In the genomic region with DNA sequence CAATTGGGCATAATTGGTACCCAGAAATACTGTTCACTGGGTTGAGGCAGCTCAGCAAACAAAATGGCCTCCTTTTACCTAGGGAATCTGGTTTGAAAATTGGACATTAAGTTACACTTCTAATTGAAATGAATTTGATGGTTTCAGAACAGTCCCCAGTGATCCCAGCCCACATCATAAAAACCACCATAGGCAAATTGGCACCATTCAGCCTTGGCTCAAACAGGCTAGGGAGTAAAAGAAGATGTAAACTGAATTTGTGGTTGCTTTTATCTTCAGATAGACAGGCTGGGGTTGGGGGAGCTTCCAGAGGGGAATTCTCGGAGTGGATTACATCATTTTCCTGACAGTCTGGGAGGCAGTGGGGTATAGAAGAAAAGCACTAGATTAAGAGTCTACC, we compare ENCODE assay signal across 17 cellular contexts.
A peak's percentile ranks its signal among the peaks of the same experiment; 100 is the strongest.
DNase-seq lines count a peak whose midpoint lies in the region; ATAC-seq, FAIRE-seq and TF ChIP-seq lines count a peak whose summit lies in the region.
"Had no signal": no experiment of that assay in that cellular context is flagged by ENCODE, and none has a peak within 500 bp of the region (broad histone marks: within the 10 kb centered on the region; RNA-seq: fewer than 3 reads in every experiment).

No MANE protein-coding gene starts in this region.

- no peaks in the 10 kb centered on the region for H3K36me3 ChIP-seq in hepatocyte (replicated peaks; ENCODE audit: insufficient read depth, low read depth)
- H3K36me3 ChIP-seq: BE2C had no signal

- 63% methylated on average over 1 of the region's 1 CpG for WGBS in hepatocyte (ENCODE audit: low lambda C conversion rate, missing lambda C conversion rate)

- H3K9me3 ChIP-seq in hepatocyte (ENCODE audit: low read depth) = no peaks in the 10 kb centered on the region
- H3K9me3 ChIP-seq: A549, BE2C, Caco-2 had no signal

- no peak for ATAC-seq in HG02870 (IDR thresholded peaks at IDR 0.05; ENCODE audit: unreplicated experiment)
- ATAC-seq: A549 had no signal

- no peaks in the 10 kb centered on the region for H3K27me3 ChIP-seq in hepatocyte
- H3K27me3 ChIP-seq: BE2C had no signal

- no peaks in the 10 kb centered on the region for H4K20me1 ChIP-seq in hepatocyte (ENCODE audit: insufficient read depth, poor library complexity, severe bottlenecking)

- H3K4me2 ChIP-seq in hepatocyte = no peak overlapping the region
- H3K4me2 ChIP-seq: A549 had no signal

- H3K27ac ChIP-seq in hepatocyte = peak overlapping the region; percentile 26
- H3K27ac ChIP-seq: A549, HL-60 had no signal

- TF ChIP-seq POLR2A in GM12892 (IDR thresholded peaks at IDR 0.05; ENCODE audit: low read depth, low read length) = no peak

- H3K9me2 ChIP-seq in hepatocyte (replicated peaks; ENCODE audit: insufficient read depth) = no peaks in the 10 kb centered on the region

- H3K4me1 ChIP-seq in hepatocyte (ENCODE audit: insufficient read depth) = peaks cover 3% of the 10 kb centered on the region
- H3K4me1 ChIP-seq: A549, BE2C, Caco-2 had no signal

- DNase-seq in GM12892 (ENCODE audit: insufficient read length) = no peak
- DNase-seq in SW480 (ENCODE audit: low spot score) = peak; percentile 19
- DNase-seq in hepatocyte (ENCODE audit: low spot score) = no peak
- DNase-seq in medulla oblongata (ENCODE audit: extremely low spot score) = no peak
- no peak for DNase-seq in NCI-H1436 treated with DMSO at 0.1 percent for 48 hours (lab: John Stamatoyannopoulos, UW)
- no peak for DNase-seq in glomerular visceral epithelial cell (ENCODE audit: extremely low spot score)
- DNase-seq: Caco-2; CD8-positive, alpha-beta memory T cell; DMS53; HCEC 1CT; HFFc6; IMR-90; KBM-7 had no signal

- peak; percentile 48 for FAIRE-seq in GM12892 (lab: Jason Lieb, UNC)
- FAIRE-seq: A549 had no signal

- no peaks in the 10 kb centered on the region for H3K79me2 ChIP-seq in hepatocyte

- H3K4me3 ChIP-seq in hepatocyte = no peak overlapping the region
- H3K4me3 ChIP-seq: A549 had no signal

- H2AFZ ChIP-seq in hepatocyte = no peak overlapping the region

- no peak for TF ChIP-seq CTCF in hepatocyte (IDR thresholded peaks at IDR 0.05; ENCODE audit: poor library complexity)
